30 cellular contexts compared by ENCODE assay signal in genomic region chr5:89320441-89320840, GRCh38.
"Had no signal": no experiment of that assay in that cellular context is flagged by ENCODE, and none has a peak within 500 bp of the region (broad histone marks: within the 10 kb centered on the region; RNA-seq: fewer than 3 reads in every experiment).

No MANE protein-coding gene starts in this region.

- FAIRE-seq: bronchial epithelial cell, RCC 7860, TTC549 had no signal

- H3K27me3 ChIP-seq: ascending aorta, body of pancreas had no signal

- H3K27ac ChIP-seq: ascending aorta, body of pancreas had no signal

- DNase-seq: activated B cell treated with CpG ODN at 0.5 μM for 24 hours; activated CD4-positive, alpha-beta memory T cell treated with anti-CD3 and anti-CD28 coated beads for 36 hours; activated CD4-positive, alpha-beta T cell treated with anti-CD3 and anti-CD28 coated beads for 1 hour; activated CD4-positive, alpha-beta T cell treated with anti-CD3 and anti-CD28 coated beads, Interleukin-2, amount 10 ng/mL, durations not matched to agents 24 days and 14 days; activated CD8-positive, alpha-beta memory T cell treated with anti-CD3 and anti-CD28 coated beads for 24 hours; activated gamma-delta T cell; activated naive CD4-positive, alpha-beta T cell treated with anti-CD3 and anti-CD28 coated beads, Interleukin-2, amount 10 ng/mL, durations not matched to agents 7 days and 5 days; activated T-cell treated with anti-CD3 and anti-CD28 coated beads, Interleukin-2, amount 50 U/mL, for 4 hours; amniotic stem cell; body of pancreas; central memory CD4-positive, alpha-beta T cell; KG1; MV-4-11; NCI-H1092 treated with DMSO at 0.1 percent for 48 hours; NCI-H1417 treated with DMSO at 0.1 percent for 48 hours; NCI-H1694; NCI-H2029 treated with DMSO at 0.1 percent for 48 hours; NCI-H345; NCI-H510A; NCI-H526 treated with DMSO at 0.1 percent for 48 hours; NCI-H82; NK-92 treated with Interleukin-12 subunit alpha and Interleukin-12 subunit beta, amount 100 ng/mL, for 24 hours; PC-3; SHP77 treated with DMSO at 0.1 percent for 48 hours; T-helper 2 cell; T1000 had no signal

- H3K36me3 ChIP-seq: ascending aorta had no signal

- H3K4me3 ChIP-seq: ascending aorta, body of pancreas had no signal

- H3K9me3 ChIP-seq: ascending aorta, body of pancreas had no signal

- ATAC-seq: activated T-cell treated with anti-CD3 and anti-CD28 coated beads, Interleukin-2, amount 50 U/mL, for 4 hours; body of pancreas; PC-3 had no signal
